ENCODE assay signal across 14 cellular contexts in genomic region chr12:54622463-54623183, GRCh38. TPM values are rescaled to one million over a fixed set of nuclear protein-coding genes. Genes with fewer than 3 reads are reported as not detected.
A peak's percentile ranks its signal among the peaks of the same experiment; 100 is the strongest.
DNase-seq lines count a peak whose midpoint lies in the region; ATAC-seq and TF ChIP-seq lines count a peak whose summit lies in the region.
"Had no signal": no experiment of that assay in that cellular context is flagged by ENCODE, and none has a peak within 500 bp of the region (broad histone marks: within the 10 kb centered on the region; RNA-seq: fewer than 3 reads in every experiment).

No MANE protein-coding gene starts in this region.

- H3K4me3 ChIP-seq in GM06990 (replicated peaks; ENCODE audit: low read depth, low read length) = no peak overlapping the region
- H3K4me3 ChIP-seq in WI38 (ENCODE audit: low read depth, low read length) = no peak overlapping the region
- no peak overlapping the region for H3K4me3 ChIP-seq in neural progenitor cell
- H3K4me3 ChIP-seq: left lung, SJCRH30 had no signal

- H3K27me3 ChIP-seq in GM06990 (replicated peaks; ENCODE audit: control insufficient read depth, insufficient read depth, low read length) (no peaks in the 10 kb centered on the region; the same call in 1 of the 2 replicates), neural progenitor cell (peaks cover 75% of the 10 kb centered on the region)
- H3K27me3 ChIP-seq: SJCRH30 had no signal

- H3K4me2 ChIP-seq in neural progenitor cell = no peak overlapping the region

- no peaks in the 10 kb centered on the region for H3K36me3 Mint-ChIP-seq in neural progenitor cell
- H3K36me3 Mint-ChIP-seq in activated T-helper 17 cell treated with anti-CD3 and anti-CD28 coated beads, Interleukin-2, amount 50 U/mL, for 72 hours (ENCODE audit: low read depth) = no peaks in the 10 kb centered on the region
- H3K36me3 Mint-ChIP-seq: activated CD8-positive, alpha-beta memory T cell treated with anti-CD3 and anti-CD28 coated beads, Interleukin-2, amount 10 ng/mL, durations not matched to agents 7 days and 5 days had no signal

- H3K4me1 ChIP-seq in neural progenitor cell = peaks cover 3% of the 10 kb centered on the region
- H3K4me1 ChIP-seq: left lung, SJCRH30 had no signal

- H3K9me3 ChIP-seq in neural progenitor cell (ENCODE audit: low read depth) = peaks cover 4% of the 10 kb centered on the region
- H3K9me3 ChIP-seq: SJCRH30 had no signal

- peaks cover 13% of the 10 kb centered on the region for H3K9me3 Mint-ChIP-seq in neural progenitor cell
- H3K9me3 Mint-ChIP-seq in activated T-helper 17 cell treated with anti-CD3 and anti-CD28 coated beads, Interleukin-2, amount 50 U/mL, for 72 hours = peaks cover under 1% of the 10 kb centered on the region

- no peaks in the 10 kb centered on the region for H3K36me3 ChIP-seq in GM06990 (ENCODE audit: control insufficient read depth, insufficient read depth, low read length)
- no peaks in the 10 kb centered on the region for H3K36me3 ChIP-seq in neural progenitor cell
- H3K36me3 ChIP-seq: left lung, SJCRH30 had no signal

- H3K27ac Mint-ChIP-seq in neural progenitor cell = no peak overlapping the region
- no peak overlapping the region for H3K27ac Mint-ChIP-seq in activated T-helper 17 cell treated with anti-CD3 and anti-CD28 coated beads, Interleukin-2, amount 50 U/mL, for 72 hours
- H3K27ac Mint-ChIP-seq: activated CD8-positive, alpha-beta memory T cell treated with anti-CD3 and anti-CD28 coated beads, Interleukin-2, amount 10 ng/mL, durations not matched to agents 7 days and 5 days had no signal

- DNase-seq in GM06990 (ENCODE audit: extremely low read depth, insufficient read length) (no peak), neural progenitor cell (ENCODE audit: low spot score) (no peak), NCI-H526 treated with DMSO at 0.1 percent for 48 hours (lab: John Stamatoyannopoulos, UW) (no peak)
- DNase-seq: activated CD8-positive, alpha-beta memory T cell treated with anti-CD3 and anti-CD28 coated beads, Interleukin-2, amount 10 ng/mL, durations not matched to agents 7 days and 5 days; amygdala; left lung; NCI-H2029; SJCRH30 had no signal

- no peak overlapping the region for H3K27ac ChIP-seq in neural progenitor cell
- H3K27ac ChIP-seq: HL-60, left lung, SJCRH30 had no signal

- H3K4me1 Mint-ChIP-seq in neural progenitor cell = no peaks in the 10 kb centered on the region
- H3K4me1 Mint-ChIP-seq in activated T-helper 17 cell treated with anti-CD3 and anti-CD28 coated beads, Interleukin-2, amount 50 U/mL, for 72 hours = no peaks in the 10 kb centered on the region
- H3K4me1 Mint-ChIP-seq: activated CD8-positive, alpha-beta memory T cell treated with anti-CD3 and anti-CD28 coated beads, Interleukin-2, amount 10 ng/mL, durations not matched to agents 7 days and 5 days had no signal

- H3K27me3 Mint-ChIP-seq in neural progenitor cell (ENCODE audit: insufficient read depth, low read depth) = peaks cover 5% of the 10 kb centered on the region
- peaks cover 53% of the 10 kb centered on the region for H3K27me3 Mint-ChIP-seq in activated T-helper 17 cell treated with anti-CD3 and anti-CD28 coated beads, Interleukin-2, amount 50 U/mL, for 72 hours

- H3K4me3 Mint-ChIP-seq in neural progenitor cell = no peak overlapping the region
- no peak overlapping the region for H3K4me3 Mint-ChIP-seq in activated T-helper 17 cell treated with anti-CD3 and anti-CD28 coated beads, Interleukin-2, amount 50 U/mL, for 72 hours
- H3K4me3 Mint-ChIP-seq: activated CD8-positive, alpha-beta memory T cell treated with anti-CD3 and anti-CD28 coated beads, Interleukin-2, amount 10 ng/mL, durations not matched to agents 7 days and 5 days had no signal

- TF ChIP-seq CTCF in GM06990 (IDR thresholded peaks at IDR 0.05; ENCODE audit: insufficient read depth, low read length, poor library complexity, severe bottlenecking) = peak; percentile 29
- TF ChIP-seq CTCF in LNCAP (IDR thresholded peaks at IDR 0.05) = peak; percentile 49; the same call in 1 of the 2 replicates
- peak; percentile 11; the same call in 1 of the 2 replicates for TF ChIP-seq CTCF in WI38 (IDR thresholded peaks at IDR 0.05; ENCODE audit: low read depth, low read length)
- TF ChIP-seq CTCF in neural progenitor cell (IDR thresholded peaks at IDR 0.05) = peak; percentile 53

- H4K20me1 ChIP-seq in neural progenitor cell (ENCODE audit: low read depth) = no peaks in the 10 kb centered on the region

- H3F3A ChIP-seq in neural progenitor cell (ENCODE audit: low read depth) = no peaks in the 10 kb centered on the region

- no peaks in the 10 kb centered on the region for H3K79me2 ChIP-seq in neural progenitor cell (ENCODE audit: low read depth)

- H3K9ac ChIP-seq in neural progenitor cell = no peak overlapping the region

- no peak overlapping the region for H2AFZ ChIP-seq in neural progenitor cell (replicated peaks)

- ATAC-seq in GM18517 (IDR thresholded peaks at IDR 0.05; ENCODE audit: unreplicated experiment) = no peak
- ATAC-seq in activated T-helper 17 cell treated with anti-CD3 and anti-CD28 coated beads, Interleukin-2, amount 50 U/mL, for 72 hours (replicated peaks) = no peak
- ATAC-seq: activated CD8-positive, alpha-beta memory T cell treated with anti-CD3 and anti-CD28 coated beads, Interleukin-2, amount 10 ng/mL, durations not matched to agents 7 days and 5 days; left lung had no signal

RNA-seq across cellular contexts. Expression of gene LACRT, which starts 12.1 kb away (rescaled TPM):
- total RNA-seq in neural progenitor cell (ENCODE audit: low replicate concordance) = not detected in 2 replicates
- total RNA-seq in activated T-helper 17 cell treated with anti-CD3 and anti-CD28 coated beads, Interleukin-2, amount 50 U/mL, for 72 hours = not detected
- total RNA-seq: activated CD8-positive, alpha-beta memory T cell treated with anti-CD3 and anti-CD28 coated beads, Interleukin-2, amount 10 ng/mL, durations not matched to agents 7 days and 5 days; fibroblast of lung; left lung; SJCRH30 had no signal

RNA-seq across cellular contexts. Expression of gene DCD, which starts 25.5 kb away (rescaled TPM):
- total RNA-seq in neural progenitor cell (ENCODE audit: low replicate concordance) = not detected in 2 replicates
- not detected for total RNA-seq in activated T-helper 17 cell treated with anti-CD3 and anti-CD28 coated beads, Interleukin-2, amount 50 U/mL, for 72 hours
- total RNA-seq: activated CD8-positive, alpha-beta memory T cell treated with anti-CD3 and anti-CD28 coated beads, Interleukin-2, amount 10 ng/mL, durations not matched to agents 7 days and 5 days; fibroblast of lung; left lung; SJCRH30 had no signal

RNA-seq across cellular contexts. Expression of gene PPP1R1A, which starts 34.2 kb away (rescaled TPM):
- 2.3 and 3.8 TPM in 2 replicates for total RNA-seq in neural progenitor cell (ENCODE audit: low replicate concordance)
- total RNA-seq in activated T-helper 17 cell treated with anti-CD3 and anti-CD28 coated beads, Interleukin-2, amount 50 U/mL, for 72 hours = not detected
- total RNA-seq: activated CD8-positive, alpha-beta memory T cell treated with anti-CD3 and anti-CD28 coated beads, Interleukin-2, amount 10 ng/mL, durations not matched to agents 7 days and 5 days; fibroblast of lung; SJCRH30 had no signal
